In genomic region chr18:28127228-28127627, GRCh38 we compare ENCODE assay signal across 24 cellular contexts. TPM values are rescaled to one million over a fixed set of nuclear protein-coding genes. Genes with fewer than 3 reads are reported as not detected.
DNase-seq lines count a peak whose midpoint lies in the region; ATAC-seq, FAIRE-seq and TF ChIP-seq lines count a peak whose summit lies in the region.
"Had no signal": no experiment of that assay in that cellular context is flagged by ENCODE, and none has a peak within 500 bp of the region (broad histone marks: within the 10 kb centered on the region; RNA-seq: fewer than 3 reads in every experiment).

No MANE protein-coding gene starts in this region.

- peak; percentile 70 for ATAC-seq in Right ventricle myocardium inferior
- peak; percentile 68 to 84 for ATAC-seq in left cardiac atrium
- ATAC-seq in HepG2: no peak
- no peak for ATAC-seq in HG02610 (IDR thresholded peaks at IDR 0.05; ENCODE audit: unreplicated experiment)
- no peak for ATAC-seq in GM21529 (IDR thresholded peaks at IDR 0.05; ENCODE audit: unreplicated experiment)
- ATAC-seq: CD8-positive, alpha-beta T cell; GM12878 had no signal

- H3K79me2 ChIP-seq in HepG2 (ENCODE audit: insufficient read depth, low read length): peaks cover 7% of the 10 kb centered on the region

- TF ChIP-seq POLR2A in HepG2 (IDR thresholded peaks at IDR 0.05; ENCODE audit: insufficient read depth in 1 of 2, low read depth in 2 of 2, low read length in 2 of 2): no peak
- no peak for TF ChIP-seq POLR2A in prostate gland (IDR thresholded peaks at IDR 0.05)

- H4K20me1 ChIP-seq in HepG2 (ENCODE audit: insufficient read depth, low read length): no peaks in the 10 kb centered on the region

- H3K4me3 ChIP-seq in HepG2 (replicated peaks in 1 of 3; ENCODE audit: insufficient read depth in 1 of 3, low read depth in 2 of 3, low read length in 3 of 3) (no peak overlapping the region; a peak in 1 of 6 replicates), prostate gland (no peak overlapping the region)
- H3K4me3 ChIP-seq: GM12878 had no signal

- H3K27me3 ChIP-seq in HepG2 (ENCODE audit: control insufficient read depth in 1 of 2, insufficient read depth in 2 of 2, low read length in 2 of 2) (no peaks in the 10 kb centered on the region), prostate gland (replicated peaks; ENCODE audit: insufficient read depth) (no peaks in the 10 kb centered on the region)

- peaks cover 60% of the 10 kb centered on the region for H3K4me1 ChIP-seq in HepG2 (ENCODE audit: insufficient read depth, low read length)
- H3K4me1 ChIP-seq in prostate gland (replicated peaks): no peaks in the 10 kb centered on the region

- H2AFZ ChIP-seq in HepG2 (ENCODE audit: low read length): no peak overlapping the region

- H3K27ac ChIP-seq in HepG2 (ENCODE audit: extremely low read length, insufficient read depth, low read length): peak overlapping the region; percentile 31
- no peak overlapping the region for H3K27ac ChIP-seq in prostate gland

- CTCF ChIA-PET in HepG2 (lab: Yijun Ruan, JAX; ENCODE audit: low intra/inter-chr PET ratio, low total read pairs): interaction anchor here (1.1 kb wide), 1 partner anchor 41 kb away, joined by 4 read pairs; no protein-coding TSS in a partner anchor

- in situ Hi-C loops in HepG2 (cut with HindIII; ENCODE audit: extremely low pct_ligation_motif_present, low pct_unique_long_range_greater_than_20kb): no loop called here

- WGBS in HepG2 (ENCODE audit: low lambda C conversion rate): 95% methylated on average over 6 of the region's 6 CpGs
- WGBS in prostate gland: 96% methylated on average over 6 of the region's 6 CpGs

- H3K9ac ChIP-seq in HepG2 (ENCODE audit: insufficient read depth, low read depth, low read length): no peak overlapping the region

- POLR2A ChIA-PET in HepG2 (lab: Yijun Ruan, JAX): interaction anchor here (0.7 to 3.9 kb wide), 9 partner anchors 13 to 49 kb away, joined by 3 to 24 read pairs (median 6); partner anchors contain the start of gene CDH2

- H3K36me3 ChIP-seq in HepG2 (replicated peaks in 1 of 2; ENCODE audit: control insufficient read depth in 1 of 2, insufficient read depth in 2 of 2, low read length in 2 of 2): no peaks in the 10 kb centered on the region
- no peaks in the 10 kb centered on the region for H3K36me3 ChIP-seq in prostate gland

- no TSS peak for BruUV-seq in HepG2 (replicated peaks; lab: Mats Ljungman, UMichigan)

- no peak for FAIRE-seq in HepG2 (lab: Jason Lieb, UNC)
- FAIRE-seq: GM12878 had no signal

- TF ChIP-seq EP300 in HepG2 (IDR thresholded peaks at IDR 0.05; ENCODE audit: low read depth in 2 of 2, low read length in 2 of 2) (no peak), HepG2 (CRISPR knock-in tag; IDR thresholded peaks at IDR 0.05; ENCODE audit: borderline replicate concordance) (no peak)

- peak overlapping the region; percentile 48 for H3K4me2 ChIP-seq in HepG2 (ENCODE audit: low read depth, low read length)

- no peak for TF ChIP-seq RAD21 in HepG2 (CRISPR knock-in tag; IDR thresholded peaks at IDR 0.05)

- DNase-seq in Right ventricle myocardium inferior (ENCODE audit: missing footprints) (no peak), cardiac septum (ENCODE audit: low spot score) (no peak), left cardiac atrium (peak; percentile 40), HepG2 (ENCODE audit: low spot score) (no peak), OCI-M2 (lab: John Stamatoyannopoulos, UW; ENCODE audit: unreplicated experiment) (no peak), prostate gland (ENCODE audit: low spot score) (no peak)
- DNase-seq: 8988T; AML-193; C1 segment of cervical spinal cord; CD8-positive, alpha-beta T cell; DND-41; GOT3; HCEC 1CT; NCI-H1105; NCI-H146; NCI-H2029; NCI-H2227 treated with DMSO at 0.1 percent for 48 hours; NCI-H524; NCI-H774 had no signal

- intact Hi-C loops in Right ventricle myocardium inferior (cut with DNase I) (no loop called here), cardiac septum (cut with DNase I) (loop anchor here (5.0 kb wide), 2 partner anchors 35 to 50 kb away; partner anchors contain the start of gene CDH2), left cardiac atrium (cut with DNase I) (loop anchor here in 1 of 2 donors (10.0 kb wide), 1 partner anchor 48 kb away; the partner anchor contains the start of gene CDH2), HepG2 (cut with micrococcal nuclease; ENCODE audit: unreplicated experiment) (loop anchor here (1.0 to 5.0 kb wide), 2 partner anchors 115 to 159 kb away; no protein-coding TSS in a partner anchor), prostate gland (cut with DNase I) (no loop called here)

- TF ChIP-seq CTCF in HepG2 (CRISPR knock-in tag; IDR thresholded peaks at IDR 0.05) (no peak), prostate gland (IDR thresholded peaks at IDR 0.05) (no peak)

- H3K9me3 ChIP-seq in HepG2 (ENCODE audit: low read length) (no peaks in the 10 kb centered on the region), prostate gland (no peaks in the 10 kb centered on the region)

TF ChIP-seq in HepG2, 621 proteins besides CTCF, POLR2A, EP300 and RAD21:
- TF ChIP-seq ZBTB1 (CRISPR knock-in tag; IDR thresholded peaks at IDR 0.05; ENCODE audit: borderline replicate concordance) (no peak), LBX2 (CRISPR knock-in tag; IDR thresholded peaks at IDR 0.05; ENCODE audit: borderline replicate concordance) (no peak), ZNF574 (CRISPR knock-in tag; IDR thresholded peaks at IDR 0.05) (no peak), NCOA2 (CRISPR knock-in tag; IDR thresholded peaks at IDR 0.05) (no peak)

RNA-seq across cellular contexts. Expression of gene CDH2, which starts 49.7 kb away (rescaled TPM):
- total RNA-seq in Right ventricle myocardium inferior: 293 TPM
- 367 TPM for total RNA-seq in cardiac septum
- total RNA-seq in left cardiac atrium: 100 to 1,000 TPM; 110 to 178 TPM
- 14.6 and 18.6 TPM in 2 replicates for total RNA-seq in HepG2 (2016; rRNA removed; fragmentation: Illumina TruSeq; extraction: Trizol)
- 2.2 TPM in 2 replicates for total RNA-seq in HepG2 (2016; cell fraction: cytosol; rRNA removed; fragmentation: Illumina TruSeq; extraction: Trizol; ENCODE audit: low read depth)
- 13.2 and 17.8 TPM in 2 replicates for total RNA-seq in HepG2 (2016; cell fraction: insoluble cytoplasmic fraction; rRNA removed; fragmentation: Illumina TruSeq; extraction: Trizol)
- total RNA-seq in HepG2 (2016; cell fraction: membrane; rRNA removed; fragmentation: Illumina TruSeq; extraction: Trizol): 6.8 and 7.7 TPM in 2 replicates
- total RNA-seq in HepG2 (2016; cell fraction: nucleus; rRNA removed; fragmentation: Illumina TruSeq; extraction: Trizol): 26.3 and 30.4 TPM in 2 replicates
- polyA plus RNA-seq in HepG2 (2011; rRNA removed): 27.6 and 36.1 TPM in 2 replicates
- 26.1 and 29.9 TPM in 2 replicates for polyA plus RNA-seq in HepG2 (2011; cell fraction: cytosol; rRNA removed)
- 12.8 and 13.4 TPM in 2 replicates for polyA plus RNA-seq in HepG2 (2011; cell fraction: nucleus; rRNA removed)
- polyA plus RNA-seq in HepG2 (2012): 71.4 and 72.2 TPM in 2 replicates
- polyA plus RNA-seq in HepG2 (2016; cell fraction: cytosol; fragmentation: Illumina TruSeq; extraction: Trizol; ENCODE audit: low read depth): 1.3 TPM in 2 replicates
- polyA plus RNA-seq in HepG2 (2016; cell fraction: insoluble cytoplasmic fraction; fragmentation: Illumina TruSeq; extraction: Trizol; ENCODE audit: low read depth): 12.0 and 12.8 TPM in 2 replicates
- polyA plus RNA-seq in HepG2 (2016; cell fraction: membrane; fragmentation: Illumina TruSeq; extraction: Trizol; ENCODE audit: low read depth): 3.5 and 4.5 TPM in 2 replicates
- polyA plus RNA-seq in HepG2 (2016; cell fraction: nucleus; fragmentation: Illumina TruSeq; extraction: Trizol; ENCODE audit: insufficient read depth, low read depth): 23.8 and 24.4 TPM in 2 replicates
- polyA minus RNA-seq in HepG2 (2011; rRNA and poly(A)+ RNA removed; ENCODE audit: low replicate concordance): 0.23 and 58.1 TPM in 2 replicates
- polyA minus RNA-seq in HepG2 (2011; cell fraction: cytosol; rRNA and poly(A)+ RNA removed): 47.6 and 51.6 TPM in 2 replicates
- 50.2 and 52.5 TPM in 2 replicates for polyA minus RNA-seq in HepG2 (2011; cell fraction: nucleus; rRNA and poly(A)+ RNA removed)
- total RNA-seq in prostate gland: 100 to 1,000 TPM in 1 of 2 donors, under 1 TPM in 1; 0.41 to 125 TPM
- total RNA-seq: OCI-LY7 had no signal
- polyA plus RNA-seq: IgD-negative memory B cell had no signal

Comparison
In these comparisons a context has a peak if more than half of its experiments do, and no peak if none do; other contexts are left out.
1. intact Hi-C loops: an anchor here in cardiac septum (5.0 kb wide) and HepG2 (1.0 to 5.0 kb wide); none called in Right ventricle myocardium inferior and prostate gland.
2. ATAC-seq: peak in Right ventricle myocardium inferior (single experiment) and left cardiac atrium (2 of 2); none in HepG2 (single experiment), HG02610 (single experiment) and GM21529 (single experiment).